In genomic region chrX:134013092-134013497, GRCh38 we compare ENCODE assay signal across 17 cellular contexts. TPM values are rescaled to one million over a fixed set of nuclear protein-coding genes. Genes with fewer than 3 reads are reported as not detected.
A peak's percentile ranks its signal among the peaks of the same experiment; 100 is the strongest.
DNase-seq lines count a peak whose midpoint lies in the region; ATAC-seq and TF ChIP-seq lines count a peak whose summit lies in the region.
"Had no signal": no experiment of that assay in that cellular context is flagged by ENCODE, and none has a peak within 500 bp of the region (broad histone marks: within the 10 kb centered on the region; RNA-seq: fewer than 3 reads in every experiment).

No MANE protein-coding gene starts in this region.

- no peak overlapping the region for H3K4me3 ChIP-seq in choroid plexus epithelial cell (ENCODE audit: low read depth, low read length)
- H3K4me3 ChIP-seq: heart right ventricle had no signal

- peaks cover 16% of the 10 kb centered on the region for H3K4me1 Mint-ChIP-seq in activated T-cell treated with anti-CD3 and anti-CD28 coated beads, Interleukin-2, amount 50 U/mL, for 72 hours (ENCODE audit: low read depth)

- TF ChIP-seq CTCF in choroid plexus epithelial cell (conservative IDR thresholded peaks at IDR 0.05; ENCODE audit: low read depth, low read length): no peak

- DNase-seq in activated T-cell treated with anti-CD3 and anti-CD28 coated beads, Interleukin-2, amount 50 U/mL, for 72 hours: peak; percentile 6
- no peak for DNase-seq in activated T-cell treated with anti-CD3 and anti-CD28 coated beads, Interleukin-2, amount 50 U/mL, for 1 hour
- peak; percentile 30 for DNase-seq in NOMO-1 treated with dmso at 0.1 percent for 144 hours (lab: John Stamatoyannopoulos, UW; ENCODE audit: unreplicated experiment)
- peak; percentile 2 for DNase-seq in choroid plexus epithelial cell (ENCODE audit: low read depth)
- peak; percentile 24 for DNase-seq in renal cortical epithelial cell (ENCODE audit: low read depth)
- no peak for DNase-seq in NCI-H446 treated with DMSO at 0.1 percent for 48 hours (lab: John Stamatoyannopoulos, UW)
- no peak for DNase-seq in SKM-1 (lab: John Stamatoyannopoulos, UW; ENCODE audit: unreplicated experiment)
- DNase-seq: activated naive CD4-positive, alpha-beta T cell; Calu3; heart right ventricle; NCI-H146; NCI-H524 treated with DMSO at 0.1 percent for 48 hours; posterior cingulate gyrus; stimulated activated CD4-positive, alpha-beta T cell treated with anti-CD3 and anti-CD28 coated beads, Interleukin-12 subunit alpha, Interleukin-12 subunit beta, amount 100 ng/mL, for 4 hours; substantia nigra had no signal

- H3K36me3 Mint-ChIP-seq in activated T-cell treated with anti-CD3 and anti-CD28 coated beads, Interleukin-2, amount 50 U/mL, for 72 hours (ENCODE audit: insufficient read depth in 2 of 2): no peaks in the 10 kb centered on the region

- H3K4me3 Mint-ChIP-seq in activated T-cell treated with anti-CD3 and anti-CD28 coated beads, Interleukin-2, amount 50 U/mL, for 72 hours: no peak overlapping the region

- no peak overlapping the region for H3K27ac Mint-ChIP-seq in activated T-cell treated with anti-CD3 and anti-CD28 coated beads, Interleukin-2, amount 50 U/mL, for 72 hours

- ATAC-seq in activated T-cell treated with anti-CD3 and anti-CD28 coated beads, Interleukin-2, amount 50 U/mL, for 72 hours (replicated peaks in 1 of 2): peak; percentile 94 to 96
- no peak for ATAC-seq in GM19328 (IDR thresholded peaks at IDR 0.05; ENCODE audit: unreplicated experiment)
- ATAC-seq: HCT116 had no signal

- no peaks in the 10 kb centered on the region for H3K9me3 Mint-ChIP-seq in activated T-cell treated with anti-CD3 and anti-CD28 coated beads, Interleukin-2, amount 50 U/mL, for 72 hours

- H3K27me3 Mint-ChIP-seq in activated T-cell treated with anti-CD3 and anti-CD28 coated beads, Interleukin-2, amount 50 U/mL, for 72 hours (ENCODE audit: low read depth): peaks cover 49% of the 10 kb centered on the region

RNA-seq across cellular contexts. Expression of gene GPC3, which starts 27.7 kb away (rescaled TPM):
- under 1 TPM; 0.39 to 0.41 TPM for total RNA-seq in activated T-cell treated with anti-CD3 and anti-CD28 coated beads, Interleukin-2, amount 50 U/mL, for 72 hours
- 1.8 TPM in 1 of 2 replicates, not detected in the other for total RNA-seq in renal cortical epithelial cell

Comparison
In these comparisons a context has a peak if more than half of its experiments do, and no peak if none do; other contexts are left out.
1. DNase-seq: peak in activated T-cell treated with anti-CD3 and anti-CD28 coated beads, Interleukin-2, amount 50 U/mL, for 72 hours (2 of 2), NOMO-1 treated with dmso at 0.1 percent for 144 hours (single experiment), choroid plexus epithelial cell (single experiment) and renal cortical epithelial cell (single experiment); none in activated T-cell treated with anti-CD3 and anti-CD28 coated beads, Interleukin-2, amount 50 U/mL, for 1 hour (single experiment), NCI-H446 treated with DMSO at 0.1 percent for 48 hours (single experiment) and SKM-1 (single experiment).